19 cellular contexts compared by ENCODE assay signal in genomic region chr2:168255103-168255502, GRCh38. TPM values are rescaled to one million over a fixed set of nuclear protein-coding genes. Genes with fewer than 3 reads are reported as not detected.
DNase-seq lines count a peak whose midpoint lies in the region; FAIRE-seq and TF ChIP-seq lines count a peak whose summit lies in the region.
"Had no signal": no experiment of that assay in that cellular context is flagged by ENCODE, and none has a peak within 500 bp of the region (broad histone marks: within the 10 kb centered on the region; RNA-seq: fewer than 3 reads in every experiment).

No MANE protein-coding gene starts in this region.

- peaks cover 15% of the 10 kb centered on the region for H3K9me3 Mint-ChIP-seq in astrocyte (ENCODE audit: unreplicated experiment)

- no peaks in the 10 kb centered on the region for H3K27me3 Mint-ChIP-seq in astrocyte (ENCODE audit: low read depth, unreplicated experiment)

- TF ChIP-seq POLR2A in suprapubic skin (IDR thresholded peaks at IDR 0.05), result no peak

- H3K4me3 Mint-ChIP-seq in astrocyte (ENCODE audit: unreplicated experiment), result peak overlapping the region; percentile 57
- H3K4me3 Mint-ChIP-seq: CD4-positive, CD25-positive, alpha-beta regulatory T cell had no signal

- FAIRE-seq in astrocyte (lab: Jason Lieb, UNC), result no peak
- FAIRE-seq: GM12891, RCC 7860 had no signal

- peak; percentile 15 for DNase-seq in EH (ENCODE audit: low read depth)
- DNase-seq in astrocyte (ENCODE audit: low read depth), result no peak
- DNase-seq in osteoblast (ENCODE audit: insufficient read length, low spot score, missing footprints), result no peak
- DNase-seq in HEK293T (ENCODE audit: extremely low spot score), result no peak
- no peak for DNase-seq in suprapubic skin (ENCODE audit: low spot score in 2 of 2)
- no peak for DNase-seq in NCI-H774 (lab: John Stamatoyannopoulos, UW)
- DNase-seq: CD4-positive, CD25-positive, alpha-beta regulatory T cell; COR-L47; GOT3; Kasumi-1; MG63; NCI-H1048; NCI-H1436; NCI-H1930; NCI-H2171; NCI-H526 had no signal

- peak overlapping the region; percentile 97 for H3K27ac Mint-ChIP-seq in astrocyte (ENCODE audit: unreplicated experiment)
- H3K27ac Mint-ChIP-seq: CD4-positive, CD25-positive, alpha-beta regulatory T cell had no signal

- TF ChIP-seq EP300 in suprapubic skin (IDR thresholded peaks at IDR 0.05), result no peak

- H3K4me1 Mint-ChIP-seq in astrocyte (ENCODE audit: low read depth, unreplicated experiment), result peaks cover 16% of the 10 kb centered on the region
- H3K4me1 Mint-ChIP-seq: CD4-positive, CD25-positive, alpha-beta regulatory T cell had no signal

- H3K4me3 ChIP-seq in ACC112 (ENCODE audit: low read depth, low read length), result no peak overlapping the region
- H3K4me3 ChIP-seq in astrocyte (ENCODE audit: insufficient read depth, low read depth, low read length), result no peak overlapping the region
- H3K4me3 ChIP-seq in osteoblast (ENCODE audit: insufficient read depth, low read length), result no peak overlapping the region
- H3K4me3 ChIP-seq in suprapubic skin, result no peak overlapping the region
- H3K4me3 ChIP-seq: MG63 had no signal

- H3K36me3 ChIP-seq in ACC112 (ENCODE audit: insufficient read depth, low read length) (no peaks in the 10 kb centered on the region), astrocyte (ENCODE audit: insufficient read depth, low read length) (no peaks in the 10 kb centered on the region), osteoblast (ENCODE audit: insufficient read depth, low read length) (no peaks in the 10 kb centered on the region), suprapubic skin (no peaks in the 10 kb centered on the region)
- H3K36me3 ChIP-seq: MG63 had no signal

- CTCF ChIA-PET in HEK293T (lab: Yijun Ruan, JAX), result no interaction called here

- POLR2A ChIA-PET in HEK293T (lab: Yijun Ruan, JAX), result no interaction called here

- peaks cover 4% of the 10 kb centered on the region for H3K4me1 ChIP-seq in ACC112 (ENCODE audit: control insufficient read depth, insufficient read depth, low read length, unreplicated experiment)
- peaks cover 4% of the 10 kb centered on the region for H3K4me1 ChIP-seq in astrocyte (ENCODE audit: insufficient read depth, low read length)
- peaks cover 3% of the 10 kb centered on the region for H3K4me1 ChIP-seq in osteoblast (ENCODE audit: insufficient read depth, low read length)
- H3K4me1 ChIP-seq in suprapubic skin, result no peaks in the 10 kb centered on the region

- H3K27me3 ChIP-seq in ACC112 (ENCODE audit: insufficient read depth, low read length) (no peaks in the 10 kb centered on the region), astrocyte (ENCODE audit: insufficient read depth, low read length) (no peaks in the 10 kb centered on the region), osteoblast (ENCODE audit: insufficient read depth, low read length) (no peaks in the 10 kb centered on the region), suprapubic skin (no peaks in the 10 kb centered on the region)
- H3K27me3 ChIP-seq: MG63 had no signal

- H3K79me2 ChIP-seq in ACC112 (ENCODE audit: control insufficient read depth, insufficient read depth, low read length, unreplicated experiment), result no peaks in the 10 kb centered on the region
- H3K79me2 ChIP-seq in astrocyte (ENCODE audit: insufficient read depth, low read length), result no peaks in the 10 kb centered on the region
- no peaks in the 10 kb centered on the region for H3K79me2 ChIP-seq in osteoblast (ENCODE audit: insufficient read depth, low read length)

- TF ChIP-seq CTCF in astrocyte (IDR thresholded peaks at IDR 0.05; ENCODE audit: insufficient read depth, low read depth, low read length) (no peak), osteoblast (IDR thresholded peaks at IDR 0.05; ENCODE audit: extremely low read depth, low read depth, low read length) (no peak), suprapubic skin (IDR thresholded peaks at IDR 0.05) (no peak)

- H2AFZ ChIP-seq in ACC112 (ENCODE audit: low read length, unreplicated experiment) (peak overlapping the region; percentile 78), astrocyte (ENCODE audit: low read depth, low read length) (no peak overlapping the region), osteoblast (ENCODE audit: low read length) (peak overlapping the region; percentile 41)

- no peaks in the 10 kb centered on the region for H3K36me3 Mint-ChIP-seq in astrocyte (ENCODE audit: low read depth, unreplicated experiment)
- H3K36me3 Mint-ChIP-seq: CD4-positive, CD25-positive, alpha-beta regulatory T cell had no signal

- H3K4me2 ChIP-seq in astrocyte (ENCODE audit: low read length) (peak overlapping the region; percentile 2), osteoblast (ENCODE audit: insufficient read depth, low read length) (no peak overlapping the region)

- WGBS in suprapubic skin, result 96% methylated on average over 8 of the region's 8 CpGs

- no peak overlapping the region for H3K9ac ChIP-seq in astrocyte (ENCODE audit: low read length)

- H3K27ac ChIP-seq in ACC112 (ENCODE audit: low read depth, low read length) (no peak overlapping the region), astrocyte (ENCODE audit: low read depth, low read length) (no peak overlapping the region), osteoblast (ENCODE audit: low read depth, low read length) (no peak overlapping the region), suprapubic skin (no peak overlapping the region)

- H4K20me1 ChIP-seq in astrocyte (ENCODE audit: insufficient read depth, low read length) (no peaks in the 10 kb centered on the region), osteoblast (ENCODE audit: insufficient read depth, low read length) (no peaks in the 10 kb centered on the region)

- H3K9me3 ChIP-seq in astrocyte (ENCODE audit: insufficient read depth, low read depth, low read length) (peaks cover 7% of the 10 kb centered on the region), osteoblast (ENCODE audit: low read depth, low read length) (no peaks in the 10 kb centered on the region), suprapubic skin (peaks cover 6% of the 10 kb centered on the region)

TF ChIP-seq in HEK293T, 16 proteins besides CTCF, POLR2A, EP300 and RAD21:
- no peak for TF ChIP-seq SUZ12 (IDR thresholded peaks at IDR 0.05)
- TF ChIP-seq CTBP1 (IDR thresholded peaks at IDR 0.05; ENCODE audit: borderline replicate concordance), result no peak
- TF ChIP-seq NFRKB (IDR thresholded peaks at IDR 0.05), result no peak
- no peak for TF ChIP-seq FOXM1 (IDR thresholded peaks at IDR 0.05; ENCODE audit: borderline replicate concordance)
- TF ChIP-seq FOXK2 (IDR thresholded peaks at IDR 0.05), result no peak
- no peak for TF ChIP-seq PKNOX1 (IDR thresholded peaks at IDR 0.05)
- TF ChIP-seq SP1 (IDR thresholded peaks at IDR 0.05), result no peak
- TF ChIP-seq ZNF384 (IDR thresholded peaks at IDR 0.05), result no peak
- no peak for TF ChIP-seq BHLHE40 (IDR thresholded peaks at IDR 0.05; ENCODE audit: borderline replicate concordance)
- no peak for TF ChIP-seq ARNT (IDR thresholded peaks at IDR 0.05)
- no peak for TF ChIP-seq LEF1 (IDR thresholded peaks at IDR 0.05; ENCODE audit: borderline replicate concordance)
- TF ChIP-seq HDGF (IDR thresholded peaks at IDR 0.05; ENCODE audit: borderline replicate concordance), result no peak
- no peak for TF ChIP-seq ELF4 (IDR thresholded peaks at IDR 0.05)
- TF ChIP-seq TARDBP (IDR thresholded peaks at IDR 0.05), result no peak
- TF ChIP-seq L3MBTL2 (conservative IDR thresholded peaks at IDR 0.05), result no peak
- TF ChIP-seq FOXA1 (IDR thresholded peaks at IDR 0.05), result no peak

RNA-seq across cellular contexts. Expression of gene STK39, which starts 7.7 kb away (rescaled TPM):
- total RNA-seq in astrocyte (23.4 and 26.6 TPM in 2 replicates), osteoblast (18.1 and 20.9 TPM in 2 replicates), suprapubic skin (10 to 100 TPM; 13.8 to 28.2 (median 18.3) TPM)
